8 cellular contexts compared by ENCODE assay signal in genomic region chr16:85220125-85220839, GRCh38.
DNase-seq lines count a peak whose midpoint lies in the region; ATAC-seq and TF ChIP-seq lines count a peak whose summit lies in the region.

No MANE protein-coding gene starts in this region.

- H3K27ac ChIP-seq in right lobe of liver = peak overlapping the region; percentile 57 to 77 (median 60)

- H3K4me1 ChIP-seq in BE2C (peaks cover 36% of the 10 kb centered on the region), right lobe of liver (peaks cover 0 to 15% (median 4%) of the 10 kb centered on the region in 4 donors)

- H3K9me3 Mint-ChIP-seq in chondrocyte (ENCODE audit: low read depth) (no peaks in the 10 kb centered on the region), immature natural killer cell (peaks cover 0 to 1% (median 0%) of the 10 kb centered on the region in 6 donors)

- peak overlapping the region; percentile 32 for H3K4me3 ChIP-seq in BE2C (ENCODE audit: low read depth, low read length)
- H3K4me3 ChIP-seq in right lobe of liver = peak overlapping the region; percentile 14 to 26 (median 23)

- H3K9me3 ChIP-seq in BE2C = no peaks in the 10 kb centered on the region
- no peaks in the 10 kb centered on the region for H3K9me3 ChIP-seq in right lobe of liver

- peak; percentile 87 for DNase-seq in BE2C
- DNase-seq in NCI-H2196 (lab: John Stamatoyannopoulos, UW; ENCODE audit: unreplicated experiment) = peak; percentile 83
- DNase-seq in chondrocyte (ENCODE audit: low spot score) = no peak
- DNase-seq in right lobe of liver = peak; percentile 81 to 95 (median 93)
- DNase-seq in ureter (ENCODE audit: low spot score) = peak; percentile 91
- DNase-seq in NOMO-1 treated with DMSO at 0.1 percent for 48 hours (lab: John Stamatoyannopoulos, UW; ENCODE audit: unreplicated experiment) = no peak
- no peak for DNase-seq in immature natural killer cell
- no peak for DNase-seq in activated gamma-delta T cell (lab: John Stamatoyannopoulos, UW)

- no peak for TF ChIP-seq CTCF in BE2C (IDR thresholded peaks at IDR 0.05; ENCODE audit: low read depth, low read length)
- peak; percentile 50 for TF ChIP-seq CTCF in chondrocyte (IDR thresholded peaks at IDR 0.05)
- peak in 2 of 4 donors; percentile 11 to 35 for TF ChIP-seq CTCF in right lobe of liver (IDR thresholded peaks at IDR 0.05)

- peak; percentile 92 to 95 (median 94) for ATAC-seq in right lobe of liver

- H3K36me3 ChIP-seq in BE2C (no peaks in the 10 kb centered on the region), right lobe of liver (no peaks in the 10 kb centered on the region)

- peak overlapping the region; percentile 39 for H3K4me3 Mint-ChIP-seq in chondrocyte (ENCODE audit: unreplicated experiment)
- peak overlapping the region in 1 of 5 donors; percentile 18 for H3K4me3 Mint-ChIP-seq in immature natural killer cell

- intact Hi-C loops in right lobe of liver (cut with DNase I) = no loop called here

- no peaks in the 10 kb centered on the region for H3K27me3 Mint-ChIP-seq in chondrocyte (ENCODE audit: low read depth)
- peaks cover 0 to 4% (median 2%) of the 10 kb centered on the region in 3 donors for H3K27me3 Mint-ChIP-seq in immature natural killer cell (ENCODE audit: low read depth in 3 of 3)

- H3K27ac Mint-ChIP-seq in chondrocyte (ENCODE audit: unreplicated experiment) = peak overlapping the region; percentile 74
- H3K27ac Mint-ChIP-seq in immature natural killer cell = no peak overlapping the region

- 20% methylated on average over 22 of the region's 31 CpGs for WGBS in right lobe of liver (ENCODE audit: insufficient coverage, low coverage, low lambda C conversion rate, missing lambda C conversion rate)

- H3K27me3 ChIP-seq in BE2C (no peaks in the 10 kb centered on the region), right lobe of liver (no peaks in the 10 kb centered on the region)

- H3K4me1 Mint-ChIP-seq in chondrocyte (ENCODE audit: low read depth) (peaks cover 25% of the 10 kb centered on the region), immature natural killer cell (no peaks in the 10 kb centered on the region)

- TF ChIP-seq POLR2A in right lobe of liver (IDR thresholded peaks at IDR 0.05) = no peak

- H3K36me3 Mint-ChIP-seq in chondrocyte (ENCODE audit: low read depth) (no peaks in the 10 kb centered on the region), immature natural killer cell (no peaks in the 10 kb centered on the region)

Comparison
In these comparisons a context has a peak if more than half of its experiments do, and no peak if none do; other contexts are left out.
1. DNase-seq: peak in BE2C (single experiment), NCI-H2196 (single experiment), right lobe of liver (3 of 3) and ureter (single experiment); none in chondrocyte (single experiment), NOMO-1 treated with DMSO at 0.1 percent for 48 hours (single experiment), immature natural killer cell (0 of 3) and activated gamma-delta T cell (single experiment).